Comparison of ENCODE assay signal across 1 cellular context in the genomic region with DNA sequence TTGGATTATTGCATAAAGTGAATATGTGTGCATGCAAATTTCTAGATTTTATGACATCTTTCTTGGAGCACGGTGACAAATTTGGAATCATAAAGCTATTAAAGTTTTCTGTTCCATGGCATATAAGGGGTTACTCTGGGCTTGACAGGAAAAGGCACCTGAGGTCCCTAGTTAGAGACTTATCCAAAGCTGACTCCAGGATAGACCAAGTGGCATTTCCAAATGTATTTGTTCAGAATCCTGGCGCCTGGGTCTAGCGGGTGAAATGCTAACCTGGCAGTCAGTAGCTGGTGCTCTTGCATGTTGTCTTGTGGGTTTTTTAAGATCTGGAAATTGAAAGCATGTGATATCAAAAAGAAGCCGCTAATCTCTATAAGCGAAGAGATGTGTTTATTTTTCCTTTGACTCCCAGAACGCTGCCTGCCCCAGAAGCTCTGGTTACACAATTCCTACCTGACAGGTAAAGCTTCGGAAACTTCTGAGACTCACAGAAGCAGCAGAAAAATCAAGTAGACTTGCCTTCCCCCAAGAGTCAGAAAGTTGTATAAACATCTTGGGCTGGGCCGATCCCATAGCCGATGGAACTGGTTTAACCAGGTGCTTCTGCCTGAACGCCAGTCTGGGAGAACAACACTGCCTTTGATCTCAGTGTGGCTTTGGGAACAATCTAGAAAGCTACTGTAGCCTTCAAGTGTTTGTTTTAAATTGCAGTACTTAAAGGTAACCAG.
A peak's percentile ranks its signal among the peaks of the same experiment; 100 is the strongest.
TF ChIP-seq lines count a peak whose summit lies in the region.

No MANE protein-coding gene starts in this region.

TF ChIP-seq in H1, 55 proteins besides CTCF, POLR2A, EP300 and RAD21:
- TF ChIP-seq SP1 (IDR thresholded peaks at IDR 0.05; ENCODE audit: low read depth, low read length) (0 out of 2 replicates have a peak, but pooled peaks have one; percentile 37), ZNF274 (IDR thresholded peaks at IDR 0.05; ENCODE audit: borderline replicate concordance, extremely low read depth, low read length) (no peak), MAX (IDR thresholded peaks at IDR 0.05) (no peak)
TF ChIP-seq in H1: peak in this region for 1.
